6 cellular contexts compared by ENCODE assay signal in the genomic region with DNA sequence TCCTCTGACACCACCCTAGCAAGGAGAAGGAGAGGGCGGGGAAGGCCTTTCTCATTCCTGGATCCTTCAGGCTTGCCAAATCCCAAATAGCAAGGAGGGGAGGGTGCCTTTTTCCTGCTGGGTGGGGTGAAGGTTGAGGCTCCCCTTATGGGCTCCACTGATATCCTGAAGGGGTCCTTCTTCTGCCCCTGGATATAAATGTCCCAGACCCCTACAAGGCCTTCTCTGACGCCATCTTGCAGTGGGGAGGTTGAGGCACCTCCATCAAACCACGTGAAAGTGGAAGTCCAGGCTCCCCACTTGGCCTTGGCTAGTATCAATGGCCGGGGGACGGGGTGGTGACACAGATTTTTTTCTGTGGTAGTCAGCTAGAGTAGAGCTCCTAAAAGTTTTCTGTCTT.
"Had no signal": no experiment of that assay in that cellular context is flagged by ENCODE, and none has a peak within 500 bp of the region (broad histone marks: within the 10 kb centered on the region; RNA-seq: fewer than 3 reads in every experiment).

No MANE protein-coding gene starts in this region.

- ATAC-seq: GM23338, HepG2 had no signal

- H3K27ac ChIP-seq: HL-60 had no signal

- H3K4me3 Mint-ChIP-seq: GM23338, H9, IgD-negative memory B cell had no signal

- DNase-seq: H9, HCEC 1CT had no signal

- H3K4me3 ChIP-seq: GM23338 had no signal

- H3K36me3 Mint-ChIP-seq: IgD-negative memory B cell had no signal

- H3K4me1 Mint-ChIP-seq: GM23338, IgD-negative memory B cell had no signal

- H3K27me3 Mint-ChIP-seq: IgD-negative memory B cell had no signal

- H3K27ac Mint-ChIP-seq: GM23338, H9, IgD-negative memory B cell had no signal
